Comparison of ENCODE assay signal across 1 cellular context in the genomic region with DNA sequence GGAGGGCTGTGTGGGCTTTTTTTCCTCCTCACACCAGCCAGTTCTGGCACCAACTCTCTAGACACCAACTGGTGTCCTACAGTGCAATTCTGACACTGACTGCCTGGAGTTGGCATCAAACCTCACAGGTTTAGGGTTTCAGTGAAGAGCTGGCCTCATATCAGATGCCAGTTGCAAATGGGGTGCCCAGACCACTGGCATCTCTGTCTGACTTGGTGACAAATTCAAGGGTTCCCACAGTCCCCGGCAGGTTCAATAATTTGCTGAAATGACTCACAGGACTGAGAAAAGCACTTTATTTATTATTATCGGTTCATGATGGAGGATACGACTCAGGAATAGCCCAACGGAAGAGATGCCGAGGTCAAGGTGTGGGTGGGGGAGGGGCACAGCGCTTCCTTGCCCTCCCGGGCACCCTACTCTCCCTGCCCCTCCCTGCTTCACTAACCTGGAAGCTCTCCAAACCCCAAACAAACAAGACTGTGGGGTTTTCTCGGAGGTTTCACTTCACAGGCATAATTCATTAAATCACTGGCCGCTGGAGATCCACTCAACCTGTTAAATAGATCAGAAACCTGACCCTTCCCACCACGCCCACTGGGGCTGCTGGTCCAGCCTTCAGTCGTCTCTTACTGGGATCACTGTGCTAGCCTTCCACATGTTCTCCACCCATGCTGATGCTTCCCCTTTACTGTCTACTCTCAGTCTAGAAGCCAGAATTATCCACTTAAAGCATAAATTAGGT.
TF ChIP-seq lines count a peak whose summit lies in the region.

No MANE protein-coding gene starts in this region.

TF ChIP-seq in GM23338, 12 proteins besides CTCF, POLR2A, EP300 and RAD21 (continued from another document):
- TF ChIP-seq, protein P1, sequence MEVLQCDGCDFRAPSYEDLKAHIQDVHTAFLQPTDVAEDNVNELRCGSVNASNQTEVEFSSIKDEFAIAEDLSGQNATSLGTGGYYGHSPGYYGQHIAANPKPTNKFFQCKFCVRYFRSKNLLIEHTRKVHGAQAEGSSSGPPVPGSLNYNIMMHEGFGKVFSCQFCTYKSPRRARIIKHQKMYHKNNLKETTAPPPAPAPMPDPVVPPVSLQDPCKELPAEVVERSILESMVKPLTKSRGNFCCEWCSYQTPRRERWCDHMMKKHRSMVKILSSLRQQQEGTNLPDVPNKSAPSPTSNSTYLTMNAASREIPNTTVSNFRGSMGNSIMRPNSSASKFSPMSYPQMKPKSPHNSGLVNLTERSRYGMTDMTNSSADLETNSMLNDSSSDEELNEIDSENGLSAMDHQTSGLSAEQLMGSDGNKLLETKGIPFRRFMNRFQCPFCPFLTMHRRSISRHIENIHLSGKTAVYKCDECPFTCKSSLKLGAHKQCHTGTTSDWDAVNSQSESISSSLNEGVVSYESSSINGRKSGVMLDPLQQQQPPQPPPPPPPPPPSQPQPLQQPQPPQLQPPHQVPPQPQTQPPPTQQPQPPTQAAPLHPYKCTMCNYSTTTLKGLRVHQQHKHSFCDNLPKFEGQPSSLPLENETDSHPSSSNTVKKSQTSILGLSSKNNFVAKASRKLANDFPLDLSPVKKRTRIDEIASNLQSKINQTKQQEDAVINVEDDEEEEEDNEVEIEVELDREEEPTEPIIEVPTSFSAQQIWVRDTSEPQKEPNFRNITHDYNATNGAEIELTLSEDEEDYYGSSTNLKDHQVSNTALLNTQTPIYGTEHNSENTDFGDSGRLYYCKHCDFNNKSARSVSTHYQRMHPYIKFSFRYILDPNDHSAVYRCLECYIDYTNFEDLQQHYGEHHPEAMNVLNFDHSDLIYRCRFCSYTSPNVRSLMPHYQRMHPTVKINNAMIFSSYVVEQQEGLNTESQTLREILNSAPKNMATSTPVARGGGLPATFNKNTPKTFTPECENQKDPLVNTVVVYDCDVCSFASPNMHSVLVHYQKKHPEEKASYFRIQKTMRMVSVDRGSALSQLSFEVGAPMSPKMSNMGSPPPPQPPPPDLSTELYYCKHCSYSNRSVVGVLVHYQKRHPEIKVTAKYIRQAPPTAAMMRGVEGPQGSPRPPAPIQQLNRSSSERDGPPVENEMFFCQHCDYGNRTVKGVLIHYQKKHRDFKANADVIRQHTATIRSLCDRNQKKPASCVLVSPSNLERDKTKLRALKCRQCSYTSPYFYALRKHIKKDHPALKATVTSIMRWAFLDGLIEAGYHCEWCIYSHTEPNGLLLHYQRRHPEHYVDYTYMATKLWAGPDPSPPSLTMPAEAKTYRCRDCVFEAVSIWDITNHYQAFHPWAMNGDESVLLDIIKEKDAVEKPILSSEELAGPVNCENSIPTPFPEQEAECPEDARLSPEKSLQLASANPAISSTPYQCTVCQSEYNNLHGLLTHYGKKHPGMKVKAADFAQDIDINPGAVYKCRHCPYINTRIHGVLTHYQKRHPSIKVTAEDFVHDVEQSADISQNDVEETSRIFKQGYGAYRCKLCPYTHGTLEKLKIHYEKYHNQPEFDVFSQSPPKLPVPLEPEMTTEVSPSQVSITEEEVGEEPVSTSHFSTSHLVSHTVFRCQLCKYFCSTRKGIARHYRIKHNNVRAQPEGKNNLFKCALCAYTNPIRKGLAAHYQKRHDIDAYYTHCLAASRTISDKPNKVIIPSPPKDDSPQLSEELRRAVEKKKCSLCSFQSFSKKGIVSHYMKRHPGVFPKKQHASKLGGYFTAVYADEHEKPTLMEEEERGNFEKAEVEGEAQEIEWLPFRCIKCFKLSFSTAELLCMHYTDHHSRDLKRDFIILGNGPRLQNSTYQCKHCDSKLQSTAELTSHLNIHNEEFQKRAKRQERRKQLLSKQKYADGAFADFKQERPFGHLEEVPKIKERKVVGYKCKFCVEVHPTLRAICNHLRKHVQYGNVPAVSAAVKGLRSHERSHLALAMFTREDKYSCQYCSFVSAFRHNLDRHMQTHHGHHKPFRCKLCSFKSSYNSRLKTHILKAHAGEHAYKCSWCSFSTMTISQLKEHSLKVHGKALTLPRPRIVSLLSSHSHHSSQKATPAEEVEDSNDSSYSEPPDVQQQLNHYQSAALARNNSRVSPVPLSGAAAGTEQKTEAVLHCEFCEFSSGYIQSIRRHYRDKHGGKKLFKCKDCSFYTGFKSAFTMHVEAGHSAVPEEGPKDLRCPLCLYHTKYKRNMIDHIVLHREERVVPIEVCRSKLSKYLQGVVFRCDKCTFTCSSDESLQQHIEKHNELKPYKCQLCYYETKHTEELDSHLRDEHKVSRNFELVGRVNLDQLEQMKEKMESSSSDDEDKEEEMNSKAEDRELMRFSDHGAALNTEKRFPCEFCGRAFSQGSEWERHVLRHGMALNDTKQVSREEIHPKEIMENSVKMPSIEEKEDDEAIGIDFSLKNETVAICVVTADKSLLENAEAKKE (CRISPR knock-in tag; IDR thresholded peaks at IDR 0.05), result no peak
- TF ChIP-seq EZH2phosphoT487 (IDR thresholded peaks at IDR 0.05; ENCODE audit: unreplicated experiment) (no peak), STAT1 (IDR thresholded peaks at IDR 0.05; ENCODE audit: unreplicated experiment) (no peak), POLR2AphosphoS5 (IDR thresholded peaks at IDR 0.05; ENCODE audit: low read depth) (no peak)
TF ChIP-seq in GM23338: peak in this region for 0.
